27 cellular contexts compared by ENCODE assay signal in the genomic region with DNA sequence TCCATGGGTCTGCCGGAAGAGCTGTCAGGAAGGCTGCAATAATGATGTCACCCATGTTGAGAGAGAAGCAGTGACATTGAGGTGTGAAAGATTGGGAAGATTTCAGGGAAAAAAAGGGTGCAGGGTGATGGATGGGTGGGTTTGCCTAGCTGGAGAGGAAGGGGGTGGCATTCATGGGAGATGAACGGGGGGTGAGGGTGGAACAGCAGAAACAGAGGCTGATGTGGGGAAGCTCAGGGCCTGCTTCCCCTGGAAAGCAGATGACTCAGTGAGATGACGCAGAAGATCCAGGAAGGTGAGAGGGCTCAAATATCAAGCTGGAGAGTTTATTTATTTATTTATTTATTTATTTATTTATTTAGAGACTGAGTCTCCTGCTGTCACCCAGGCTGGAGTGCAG. TPM values are rescaled to one million over a fixed set of nuclear protein-coding genes. Genes with fewer than 3 reads are reported as not detected.
DNase-seq lines count a peak whose midpoint lies in the region; ATAC-seq, FAIRE-seq and TF ChIP-seq lines count a peak whose summit lies in the region.
"Had no signal": no experiment of that assay in that cellular context is flagged by ENCODE, and none has a peak within 500 bp of the region (broad histone marks: within the 10 kb centered on the region; RNA-seq: fewer than 3 reads in every experiment).

No MANE protein-coding gene starts in this region.

- no peaks in the 10 kb centered on the region for H3K36me3 ChIP-seq in bronchial epithelial cell (ENCODE audit: control insufficient read depth, insufficient read depth, low read length)
- H3K36me3 ChIP-seq: pancreas, SJSA1, upper lobe of right lung had no signal

- DNase-seq in DMS53 (lab: John Stamatoyannopoulos, UW) (peak; percentile 50), DMS53 treated with DMSO at 0.1 percent for 48 hours (lab: John Stamatoyannopoulos, UW; ENCODE audit: unreplicated experiment) (no peak), NCI-H226 (peak; percentile 28), bronchial epithelial cell (ENCODE audit: low read depth) (peak; percentile 81), lung microvascular endothelial cell (ENCODE audit: low read depth in 2 of 2) (peak; percentile 22 to 62), NCI-H510A treated with DMSO at 0.1 percent for 48 hours (lab: John Stamatoyannopoulos, UW) (no peak)
- no peak for DNase-seq in stimulated activated naive CD8-positive, alpha-beta T cell treated with anti-CD3 and anti-CD28 coated beads, Interleukin-15, Interleukin-2, amounts not matched to agents 100 U/mL and 50 U/mL, for 24 hours
- DNase-seq: activated CD4-positive, alpha-beta T cell treated with anti-CD3 and anti-CD28 coated beads, Interleukin-2, amount 50 U/mL, for 4 hours; activated CD8-positive, alpha-beta memory T cell treated with anti-CD3 and anti-CD28 coated beads, Interleukin-2, amount 10 ng/mL, durations not matched to agents 7 days and 5 days; activated naive CD4-positive, alpha-beta T cell; activated T-cell treated with anti-CD3 and anti-CD28 coated beads, Interleukin-2, amount 50 U/mL, for 72 hours; COR-L47; DND-41; hippocampal formation; mesendoderm; NCI-H1417; NCI-H2029 treated with DMSO at 0.1 percent for 48 hours; NCI-H774; pancreas; stimulated activated naive CD4-positive, alpha-beta T cell treated with Interleukin-2 at 50 U/mL for 16 hours; T-helper 1 cell; upper lobe of right lung had no signal

- no peak for FAIRE-seq in bronchial epithelial cell (lab: Jason Lieb, UNC)
- FAIRE-seq: GM18507, H1, pancreas had no signal

- no peaks in the 10 kb centered on the region for H3K27me3 ChIP-seq in bronchial epithelial cell (ENCODE audit: control insufficient read depth, insufficient read depth, low read length)
- H3K27me3 ChIP-seq: pancreas, upper lobe of right lung had no signal

- no peak for TF ChIP-seq CTCF in bronchial epithelial cell (IDR thresholded peaks at IDR 0.05; ENCODE audit: insufficient read depth, low read length, severe bottlenecking)

- no peak overlapping the region for H3K4me3 ChIP-seq in bronchial epithelial cell (ENCODE audit: low read depth, low read length)
- H3K4me3 ChIP-seq: pancreas, SJSA1, skin epidermis, upper lobe of right lung had no signal

- no peak for ATAC-seq in stimulated activated naive CD8-positive, alpha-beta T cell treated with anti-CD3 and anti-CD28 coated beads, Interleukin-15, Interleukin-2, amounts not matched to agents 100 U/mL and 50 U/mL, for 24 hours
- ATAC-seq in GM21381 (IDR thresholded peaks at IDR 0.05; ENCODE audit: unreplicated experiment) = no peak
- ATAC-seq: activated CD8-positive, alpha-beta memory T cell treated with anti-CD3 and anti-CD28 coated beads, Interleukin-2, amount 10 ng/mL, durations not matched to agents 7 days and 5 days; activated T-cell treated with anti-CD3 and anti-CD28 coated beads, Interleukin-2, amount 50 U/mL, for 72 hours; pancreas; upper lobe of right lung had no signal

RNA-seq across cellular contexts. Expression of gene IREB2, which starts 19.8 kb away (rescaled TPM):
- 12.6 and 16.4 TPM in 2 replicates for total RNA-seq in bronchial epithelial cell
- total RNA-seq in lung microvascular endothelial cell = 22.9 and 28.8 TPM in 2 replicates

Comparison
In these comparisons a context has a peak if more than half of its experiments do, and no peak if none do; other contexts are left out.
1. DNase-seq: peak in DMS53 (single experiment), NCI-H226 (single experiment), bronchial epithelial cell (single experiment) and lung microvascular endothelial cell (2 of 2); none in DMS53 treated with DMSO at 0.1 percent for 48 hours (single experiment), stimulated activated naive CD8-positive, alpha-beta T cell treated with anti-CD3 and anti-CD28 coated beads, Interleukin-15, Interleukin-2, amounts not matched to agents 100 U/mL and 50 U/mL, for 24 hours (single experiment) and NCI-H510A treated with DMSO at 0.1 percent for 48 hours (single experiment).